In genomic region chr1:72379072-72379471, GRCh38 we compare ENCODE assay signal across 34 cellular contexts.
"Had no signal": no experiment of that assay in that cellular context is flagged by ENCODE, and none has a peak within 500 bp of the region (broad histone marks: within the 10 kb centered on the region; RNA-seq: fewer than 3 reads in every experiment).

No MANE protein-coding gene starts in this region.

- H3K4me3 ChIP-seq: MG63 had no signal

- H3K36me3 ChIP-seq: MG63 had no signal

- H3K9me3 ChIP-seq: MG63 had no signal

- H3K27me3 ChIP-seq: MG63 had no signal

- DNase-seq: Karpas-422, Kasumi-1, MG63, MM.1S, MV-4-11, NCI-H1048, NCI-H1092, NCI-H1092 treated with DMSO at 0.1 percent for 48 hours, NCI-H1105, NCI-H1105 treated with DMSO at 0.1 percent for 48 hours, NCI-H1417, NCI-H1417 treated with DMSO at 0.1 percent for 48 hours, NCI-H1436, NCI-H1436 treated with DMSO at 0.1 percent for 48 hours, NCI-H146, NCI-H1694, NCI-H1694 treated with DMSO at 0.1 percent for 48 hours, NCI-H187, NCI-H187 treated with DMSO at 0.1 percent for 48 hours, NCI-H1930, NCI-H2029, NCI-H2029 treated with DMSO at 0.1 percent for 48 hours, NCI-H2081, NCI-H2081 treated with DMSO at 0.1 percent for 48 hours, NCI-H2107, NCI-H2171, NCI-H2171 treated with DMSO at 0.1 percent for 48 hours, NCI-H2227 treated with DMSO at 0.1 percent for 48 hours, NCI-H226, NCI-H345, NCI-H446, NCI-H446 treated with DMSO at 0.1 percent for 48 hours, NCI-H510A, NCI-H510A treated with DMSO at 0.1 percent for 48 hours had no signal
